33 cellular contexts compared by ENCODE assay signal in the genomic region with DNA sequence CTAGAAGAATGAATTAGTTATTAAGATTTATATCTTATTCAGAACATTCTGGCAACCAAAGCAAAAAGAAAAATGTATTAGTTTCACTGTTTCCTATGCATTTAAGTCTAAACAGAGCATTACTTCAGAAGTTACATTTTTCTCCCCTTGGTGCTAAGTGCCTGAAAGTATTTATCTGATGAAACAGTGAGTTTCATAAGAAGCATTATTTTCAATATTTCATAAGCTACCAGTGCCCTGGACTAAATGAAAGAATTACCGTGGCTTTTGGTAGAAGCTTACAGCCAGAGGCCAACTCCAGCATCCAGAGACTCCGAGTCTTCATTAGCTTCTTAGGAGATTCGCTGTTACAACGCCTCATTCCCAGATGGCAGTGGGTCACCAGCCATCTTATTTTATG.
"Had no signal": no experiment of that assay in that cellular context is flagged by ENCODE, and none has a peak within 500 bp of the region (broad histone marks: within the 10 kb centered on the region; RNA-seq: fewer than 3 reads in every experiment).

No MANE protein-coding gene starts in this region.

- H3K27ac ChIP-seq: PC-9, RWPE1, SJCRH30, SK-N-MC had no signal

- H3K9me3 ChIP-seq: SJCRH30 had no signal

- H3K36me3 ChIP-seq: SJCRH30 had no signal

- H3K4me3 ChIP-seq: PC-9, SJCRH30, SK-N-MC had no signal

- H3K4me1 ChIP-seq: SJCRH30 had no signal

- H2AFZ ChIP-seq: PC-9 had no signal

- DNase-seq: Karpas-422, MM.1S, MV-4-11, NCI-H1092 treated with DMSO at 0.1 percent for 48 hours, NCI-H1105 treated with DMSO at 0.1 percent for 48 hours, NCI-H1417, NCI-H1436, NCI-H146, NCI-H1694, NCI-H187, NCI-H1930, NCI-H2029 treated with DMSO at 0.1 percent for 48 hours, NCI-H2081 treated with DMSO at 0.1 percent for 48 hours, NCI-H2107, NCI-H2171, NCI-H226, NCI-H446 treated with DMSO at 0.1 percent for 48 hours, NCI-H510A, NCI-H524, NCI-H526, NCI-H69, NCI-H748 treated with DMSO at 0.1 percent for 48 hours, NCI-H82, PC-9, SHP77, SIG-M5, SJCRH30, T-cell had no signal

- H3K27me3 ChIP-seq: SJCRH30 had no signal

- H3K4me2 ChIP-seq: PC-9 had no signal

- ATAC-seq: Panc1, Right ventricle myocardium inferior, SK-N-SH treated with all-trans-retinoic acid at 6 μM for 48 hours, T-cell had no signal
